ENCODE assay signal across 17 cellular contexts in genomic region chr1:174740248-174740990, GRCh38.
A peak's percentile ranks its signal among the peaks of the same experiment; 100 is the strongest.
DNase-seq lines count a peak whose midpoint lies in the region; ATAC-seq and TF ChIP-seq lines count a peak whose summit lies in the region.
"Had no signal": no experiment of that assay in that cellular context is flagged by ENCODE, and none has a peak within 500 bp of the region (broad histone marks: within the 10 kb centered on the region; RNA-seq: fewer than 3 reads in every experiment).

No MANE protein-coding gene starts in this region.

- H3K4me3 ChIP-seq in mammary epithelial cell (replicated peaks in 1 of 3; ENCODE audit: insufficient read depth in 1 of 3, low read depth in 2 of 3, low read length in 3 of 3): no peak overlapping the region
- H3K4me3 ChIP-seq in lower lobe of right lung: no peak overlapping the region
- H3K4me3 ChIP-seq: BLaER1, stomach had no signal

- H3K27ac ChIP-seq in mammary epithelial cell (ENCODE audit: insufficient read depth, low read depth, low read length) (no peak overlapping the region), lower lobe of right lung (no peak overlapping the region)
- H3K27ac ChIP-seq: BLaER1, stomach had no signal

- no peaks in the 10 kb centered on the region for H4K20me1 ChIP-seq in mammary epithelial cell (ENCODE audit: insufficient read depth, low read length)
- H4K20me1 ChIP-seq: BLaER1 had no signal

- no TSS peak for BruUV-seq in mammary epithelial cell (replicated peaks; lab: Mats Ljungman, UMichigan)

- intact Hi-C loops in mammary epithelial cell (cut with micrococcal nuclease): loop anchor here (5.0 kb wide), 1 partner anchor 1993 kb away; no protein-coding TSS in a partner anchor
- intact Hi-C loops in lower lobe of right lung (cut with DNase I): loop anchor here (5.0 kb wide), 1 partner anchor 483 kb away; no protein-coding TSS in a partner anchor

- no peak overlapping the region for H3K27ac Mint-ChIP-seq in activated T-cell treated with anti-CD3 and anti-CD28 coated beads, Interleukin-2, amount 50 U/mL, for 72 hours
- H3K27ac Mint-ChIP-seq: activated naive CD4-positive, alpha-beta T cell treated with anti-CD3 and anti-CD28 coated beads, Interleukin-2, amount 50 U/mL, for 24 hours had no signal

- H3K4me1 ChIP-seq in mammary epithelial cell (ENCODE audit: insufficient read depth, low read length) (no peaks in the 10 kb centered on the region), lower lobe of right lung (no peaks in the 10 kb centered on the region)
- H3K4me1 ChIP-seq: BLaER1 had no signal

- H3K36me3 ChIP-seq in mammary epithelial cell (ENCODE audit: insufficient read depth, low read length) (no peaks in the 10 kb centered on the region), lower lobe of right lung (no peaks in the 10 kb centered on the region)
- H3K36me3 ChIP-seq: BLaER1, stomach had no signal

- no peak overlapping the region for H3K4me3 Mint-ChIP-seq in activated T-cell treated with anti-CD3 and anti-CD28 coated beads, Interleukin-2, amount 50 U/mL, for 72 hours
- H3K4me3 Mint-ChIP-seq: activated naive CD4-positive, alpha-beta T cell treated with anti-CD3 and anti-CD28 coated beads, Interleukin-2, amount 50 U/mL, for 24 hours had no signal

- H3K79me2 ChIP-seq in mammary epithelial cell (ENCODE audit: insufficient read depth, low read length): no peaks in the 10 kb centered on the region

- no peak for TF ChIP-seq CTCF in mammary epithelial cell (conservative IDR thresholded peaks at IDR 0.05 in 1 of 2, IDR thresholded peaks at IDR 0.05 in 1 of 2; ENCODE audit: extremely low read depth in 1 of 2, insufficient read depth in 1 of 2, low read depth in 1 of 2, low read length in 2 of 2)
- TF ChIP-seq CTCF in lower lobe of right lung (IDR thresholded peaks at IDR 0.05): no peak

- no peak overlapping the region for H3K9ac ChIP-seq in mammary epithelial cell (ENCODE audit: insufficient read depth, low read length)
- H3K9ac ChIP-seq: BLaER1 had no signal

- ATAC-seq in left lobe of liver (peak; percentile 44), HG03139 (IDR thresholded peaks at IDR 0.05; ENCODE audit: unreplicated experiment) (no peak), lower lobe of right lung (no peak), GM18505 (IDR thresholded peaks at IDR 0.05; ENCODE audit: unreplicated experiment) (no peak)
- ATAC-seq in activated T-cell treated with anti-CD3 and anti-CD28 coated beads, Interleukin-2, amount 50 U/mL, for 72 hours (replicated peaks in 1 of 2): no peak

- no peaks in the 10 kb centered on the region for H3K27me3 ChIP-seq in mammary epithelial cell (ENCODE audit: insufficient read depth, low read length)
- H3K27me3 ChIP-seq in lower lobe of right lung (ENCODE audit: low read depth): no peaks in the 10 kb centered on the region
- H3K27me3 ChIP-seq: BLaER1, stomach had no signal

- CTCF ChIA-PET in mammary epithelial cell (lab: Charles Lee; ENCODE audit: low non-redundant PET): no interaction called here

- DNase-seq in EH (ENCODE audit: low read depth) (peak; percentile 48), MV-4-11 (lab: John Stamatoyannopoulos, UW) (peak; percentile 42), mammary epithelial cell (peak; percentile 16), left lobe of liver (ENCODE audit: low spot score) (no peak), lower lobe of right lung (no peak)
- no peak for DNase-seq in activated T-cell treated with anti-CD3 and anti-CD28 coated beads, Interleukin-2, amount 50 U/mL, for 72 hours
- DNase-seq: foreskin melanocyte, GF-D8, islet precursor cell, Kasumi-1, NCI-H2171, retina, stomach had no signal

- WGBS in mammary epithelial cell (ENCODE audit: low coverage, missing lambda C conversion rate): 32% methylated on average over 2 of the region's 2 CpGs

- no peak for TF ChIP-seq POLR2A in GM18505 (IDR thresholded peaks at IDR 0.05; ENCODE audit: borderline replicate concordance, extremely low read depth, insufficient read depth, insufficient read length)

- peaks cover 0 to 3% of the 10 kb centered on the region in 2 donors for H3K36me3 Mint-ChIP-seq in activated T-cell treated with anti-CD3 and anti-CD28 coated beads, Interleukin-2, amount 50 U/mL, for 72 hours (ENCODE audit: insufficient read depth in 2 of 2)

- in situ Hi-C loops in mammary epithelial cell (cut with MboI; ENCODE audit: low sequenced_read_pairs in 2 of 2): loop anchor here in 1 of 2 donors (5.0 to 25.0 kb wide), 2 partner anchors 478 to 653 kb away; no protein-coding TSS in a partner anchor

- H3K9me3 ChIP-seq in mammary epithelial cell (replicated peaks; ENCODE audit: insufficient read depth, low read length): no peaks in the 10 kb centered on the region
- H3K9me3 ChIP-seq in lower lobe of right lung: peaks cover 4% of the 10 kb centered on the region

- H2AFZ ChIP-seq in mammary epithelial cell (ENCODE audit: low read depth, low read length): no peak overlapping the region

- H3K27me3 Mint-ChIP-seq in activated T-cell treated with anti-CD3 and anti-CD28 coated beads, Interleukin-2, amount 50 U/mL, for 72 hours (ENCODE audit: low read depth): no peaks in the 10 kb centered on the region
- H3K27me3 Mint-ChIP-seq: activated naive CD4-positive, alpha-beta T cell treated with anti-CD3 and anti-CD28 coated beads, Interleukin-2, amount 50 U/mL, for 24 hours had no signal

- H3K9me3 Mint-ChIP-seq in activated T-cell treated with anti-CD3 and anti-CD28 coated beads, Interleukin-2, amount 50 U/mL, for 72 hours: peaks cover 0 to 3% of the 10 kb centered on the region in 2 donors

- dilution Hi-C loops in mammary epithelial cell (cut with HindIII; ENCODE audit: low sequenced_read_pairs): loop anchor here (25.0 kb wide), 1 partner anchor 453 kb away; no protein-coding TSS in a partner anchor

- H3K4me1 Mint-ChIP-seq in activated T-cell treated with anti-CD3 and anti-CD28 coated beads, Interleukin-2, amount 50 U/mL, for 72 hours (ENCODE audit: low read depth): peaks cover 7% of the 10 kb centered on the region

- H3K4me2 ChIP-seq in mammary epithelial cell (ENCODE audit: insufficient read depth, low read depth, low read length): peak overlapping the region; percentile 12
- H3K4me2 ChIP-seq: BLaER1 had no signal

Comparison
In these comparisons a context has a peak if more than half of its experiments do, and no peak if none do; other contexts are left out.
1. DNase-seq: peak in EH (single experiment), MV-4-11 (single experiment) and mammary epithelial cell (single experiment); none in left lobe of liver (single experiment), activated T-cell treated with anti-CD3 and anti-CD28 coated beads, Interleukin-2, amount 50 U/mL, for 72 hours (0 of 2) and lower lobe of right lung (single experiment).